1 cellular context compared by ENCODE assay signal in the genomic region with DNA sequence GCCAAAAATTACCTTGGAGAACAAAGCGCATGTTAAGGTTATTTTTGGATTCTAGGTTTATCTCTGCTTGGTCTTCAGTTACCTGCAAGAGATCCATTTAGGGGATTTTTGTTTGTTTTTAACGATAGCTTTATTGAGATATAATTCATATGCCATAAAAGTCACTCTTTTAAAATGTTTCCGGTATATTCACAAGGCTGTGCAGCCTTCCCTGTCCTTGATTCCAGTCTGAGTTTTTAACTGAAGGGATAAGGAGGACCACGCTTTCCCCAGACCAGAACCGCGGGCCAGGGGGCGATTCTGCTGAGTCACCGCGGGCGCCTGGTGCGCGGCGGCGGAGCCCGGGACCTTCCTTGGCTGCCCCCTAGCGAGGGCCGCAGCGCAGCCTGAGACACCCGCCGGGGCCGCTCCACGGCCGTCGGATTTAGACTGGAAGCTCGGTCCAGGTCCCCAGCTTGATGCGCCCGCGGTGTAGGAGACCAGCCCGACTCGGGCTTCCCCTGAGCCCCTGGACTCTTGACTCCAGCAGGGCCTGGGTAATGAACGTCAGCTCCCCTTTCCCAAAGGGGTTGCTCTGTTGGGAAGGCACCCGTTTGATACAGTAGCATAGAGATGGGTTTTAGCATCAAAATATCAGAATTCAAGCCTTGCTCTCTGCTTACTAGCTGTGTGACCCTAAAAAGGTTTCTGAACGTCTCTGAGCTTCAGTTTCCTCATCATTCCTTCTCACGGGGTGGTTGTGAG.
TF ChIP-seq lines count a peak whose summit lies in the region.

No MANE protein-coding gene starts in this region.

TF ChIP-seq in K562, 482 proteins besides CTCF, POLR2A, EP300 and RAD21 (continued from another document and continues in another):
- no peak for TF ChIP-seq TFE3 (CRISPR knock-in tag; IDR thresholded peaks at IDR 0.05)
- no peak for TF ChIP-seq ARNT (IDR thresholded peaks at IDR 0.05)
- TF ChIP-seq GATAD2A (IDR thresholded peaks at IDR 0.05): peak; percentile 31; the same call in 1 of the 2 replicates
- peak; percentile 82 for TF ChIP-seq MAFF (IDR thresholded peaks at IDR 0.05; ENCODE audit: low read length)
- no peak for TF ChIP-seq SAP30 (IDR thresholded peaks at IDR 0.05; ENCODE audit: borderline replicate concordance, insufficient read depth, low read depth, low read length, poor library complexity, severe bottlenecking)
- TF ChIP-seq CBX5 (IDR thresholded peaks at IDR 0.05; ENCODE audit: borderline replicate concordance, low read depth): no peak
- TF ChIP-seq ILK (tag; IDR thresholded peaks at IDR 0.05; ENCODE audit: borderline replicate concordance, low read depth): no peak
- no peak for TF ChIP-seq CBX1 (IDR thresholded peaks at IDR 0.05; ENCODE audit: low read depth)
- TF ChIP-seq ZNF316 (IDR thresholded peaks at IDR 0.05): peak; percentile 95
- TF ChIP-seq ZKSCAN8 (CRISPR knock-in tag; IDR thresholded peaks at IDR 0.05): no peak
- no peak for TF ChIP-seq RERE (CRISPR knock-in tag; IDR thresholded peaks at IDR 0.05; ENCODE audit: borderline replicate concordance)
- no peak for TF ChIP-seq FOXA3 (CRISPR knock-in tag; conservative IDR thresholded peaks at IDR 0.05 in 1 of 2, IDR thresholded peaks at IDR 0.05 in 1 of 2)
- peak; percentile 69 for TF ChIP-seq HMGN3 (IDR thresholded peaks at IDR 0.05; ENCODE audit: borderline replicate concordance, extremely low read depth, insufficient read length, low read depth, low read length)
- TF ChIP-seq ZNF408 (CRISPR knock-in tag; IDR thresholded peaks at IDR 0.05; ENCODE audit: low read depth): no peak
- peak; percentile 84 for TF ChIP-seq SMAD4 (CRISPR knock-in tag; conservative IDR thresholded peaks at IDR 0.05)
- TF ChIP-seq MXD1 (CRISPR knock-in tag; IDR thresholded peaks at IDR 0.05; ENCODE audit: borderline replicate concordance, poor library complexity, severe bottlenecking): no peak
- TF ChIP-seq NR1H2 (CRISPR knock-in tag; IDR thresholded peaks at IDR 0.05): no peak
- TF ChIP-seq ZNF398 (CRISPR knock-in tag; IDR thresholded peaks at IDR 0.05): no peak
- no peak for TF ChIP-seq SMAD3 (CRISPR knock-in tag; conservative IDR thresholded peaks at IDR 0.05)
- no peak for TF ChIP-seq E2F8 (IDR thresholded peaks at IDR 0.05; ENCODE audit: low read depth, partially characterized antibody)
- TF ChIP-seq, protein P1, sequence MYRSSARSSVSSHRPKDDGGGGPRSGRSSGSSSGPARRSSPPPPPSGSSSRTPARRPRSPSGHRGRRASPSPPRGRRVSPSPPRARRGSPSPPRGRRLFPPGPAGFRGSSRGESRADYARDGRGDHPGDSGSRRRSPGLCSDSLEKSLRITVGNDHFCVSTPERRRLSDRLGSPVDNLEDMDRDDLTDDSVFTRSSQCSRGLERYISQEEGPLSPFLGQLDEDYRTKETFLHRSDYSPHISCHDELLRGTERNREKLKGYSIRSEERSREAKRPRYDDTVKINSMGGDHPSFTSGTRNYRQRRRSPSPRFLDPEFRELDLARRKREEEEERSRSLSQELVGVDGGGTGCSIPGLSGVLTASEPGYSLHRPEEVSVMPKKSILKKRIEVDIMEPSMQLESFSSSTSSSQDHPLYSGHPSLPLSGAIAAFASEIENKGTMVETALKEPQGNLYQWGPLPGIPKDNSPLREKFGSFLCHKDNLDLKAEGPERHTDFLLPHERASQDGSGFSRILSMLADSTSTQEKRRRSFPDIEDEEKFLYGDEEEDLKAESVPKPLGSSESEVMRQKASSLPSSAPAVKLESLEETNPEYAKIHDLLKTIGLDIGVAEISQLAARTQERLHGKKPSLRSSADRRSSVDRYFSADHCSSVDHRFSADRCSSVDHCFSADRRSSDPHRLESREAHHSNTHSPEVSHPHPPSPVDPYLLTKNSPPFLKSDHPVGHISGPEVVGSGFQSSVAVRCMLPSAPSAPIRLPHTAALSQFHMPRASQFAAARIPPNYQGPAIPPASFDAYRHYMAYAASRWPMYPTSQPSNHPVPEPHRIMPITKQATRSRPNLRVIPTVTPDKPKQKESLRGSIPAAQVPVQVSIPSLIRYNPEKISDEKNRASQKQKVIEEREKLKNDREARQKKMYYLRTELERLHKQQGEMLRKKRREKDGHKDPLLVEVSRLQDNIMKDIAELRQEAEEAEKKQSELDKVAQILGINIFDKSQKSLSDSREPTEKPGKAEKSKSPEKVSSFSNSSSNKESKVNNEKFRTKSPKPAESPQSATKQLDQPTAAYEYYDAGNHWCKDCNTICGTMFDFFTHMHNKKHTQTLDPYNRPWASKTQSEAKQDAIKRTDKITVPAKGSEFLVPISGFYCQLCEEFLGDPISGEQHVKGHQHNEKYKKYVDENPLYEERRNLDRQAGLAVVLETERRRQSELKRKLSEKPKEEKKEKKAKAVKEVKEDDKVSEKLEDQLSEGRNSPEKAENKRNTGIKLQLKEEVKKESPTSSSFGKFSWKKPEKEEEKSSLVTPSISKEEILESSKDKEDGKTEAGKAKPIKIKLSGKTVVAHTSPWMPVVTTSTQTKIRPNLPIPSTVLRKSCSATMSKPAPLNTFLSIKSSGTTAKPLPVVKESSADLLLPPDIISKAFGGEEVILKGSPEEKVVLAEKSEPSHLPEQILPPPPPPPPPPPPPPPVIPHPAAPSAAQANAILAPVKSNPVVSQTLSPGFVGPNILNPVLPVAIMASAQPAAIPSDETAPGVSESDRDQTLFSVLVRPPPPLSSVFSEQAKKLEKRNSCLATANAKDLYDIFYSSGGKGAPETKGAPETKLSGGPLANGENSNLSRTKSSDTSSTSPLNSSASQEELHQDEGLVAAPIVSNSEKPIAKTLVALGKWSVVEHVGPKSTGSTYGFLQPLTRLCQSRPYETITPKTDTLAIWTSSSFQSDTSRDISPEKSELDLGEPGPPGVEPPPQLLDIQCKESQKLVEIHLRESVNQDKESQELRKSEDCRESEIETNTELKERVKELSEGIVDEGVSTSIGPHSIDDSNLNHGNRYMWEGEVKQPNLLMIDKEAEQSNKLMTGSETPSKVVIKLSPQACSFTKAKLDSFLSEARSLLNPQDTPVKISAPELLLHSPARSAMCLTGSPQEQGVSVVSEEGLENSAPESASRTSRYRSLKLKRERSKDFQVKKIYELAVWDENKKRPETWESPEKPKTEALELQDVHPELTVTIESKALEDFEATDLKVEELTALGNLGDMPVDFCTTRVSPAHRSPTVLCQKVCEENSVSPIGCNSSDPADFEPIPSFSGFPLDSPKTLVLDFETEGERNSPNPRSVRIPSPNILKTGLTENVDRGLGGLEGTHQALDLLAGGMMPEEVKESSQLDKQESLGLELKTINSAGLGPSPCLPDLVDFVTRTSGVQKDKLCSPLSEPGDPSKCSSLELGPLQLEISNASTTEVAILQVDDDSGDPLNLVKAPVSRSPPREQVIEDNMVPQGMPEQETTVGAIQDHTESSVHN (IDR thresholded peaks at IDR 0.05; ENCODE audit: borderline replicate concordance in 1 of 2, low read depth in 1 of 2): no peak
- TF ChIP-seq ERF (CRISPR knock-in tag; IDR thresholded peaks at IDR 0.05): no peak
- TF ChIP-seq HDGF (IDR thresholded peaks at IDR 0.05): no peak
- TF ChIP-seq, protein P2, sequence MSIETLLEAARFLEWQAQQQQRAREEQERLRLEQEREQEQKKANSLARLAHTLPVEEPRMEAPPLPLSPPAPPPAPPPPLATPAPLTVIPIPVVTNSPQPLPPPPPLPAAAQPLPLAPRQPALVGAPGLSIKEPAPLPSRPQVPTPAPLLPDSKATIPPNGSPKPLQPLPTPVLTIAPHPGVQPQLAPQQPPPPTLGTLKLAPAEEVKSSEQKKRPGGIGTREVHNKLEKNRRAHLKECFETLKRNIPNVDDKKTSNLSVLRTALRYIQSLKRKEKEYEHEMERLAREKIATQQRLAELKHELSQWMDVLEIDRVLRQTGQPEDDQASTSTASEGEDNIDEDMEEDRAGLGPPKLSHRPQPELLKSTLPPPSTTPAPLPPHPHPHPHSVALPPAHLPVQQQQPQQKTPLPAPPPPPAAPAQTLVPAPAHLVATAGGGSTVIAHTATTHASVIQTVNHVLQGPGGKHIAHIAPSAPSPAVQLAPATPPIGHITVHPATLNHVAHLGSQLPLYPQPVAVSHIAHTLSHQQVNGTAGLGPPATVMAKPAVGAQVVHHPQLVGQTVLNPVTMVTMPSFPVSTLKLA (conservative IDR thresholded peaks at IDR 0.05): peak; percentile 25 to 42; a peak in 2 of 4 replicates
- no peak for TF ChIP-seq XRCC5 (IDR thresholded peaks at IDR 0.05; ENCODE audit: low read depth, low read length)
